Comparison of ENCODE assay signal across 18 cellular contexts in genomic region chr11:113240790-113241189, GRCh38.
A peak's percentile ranks its signal among the peaks of the same experiment; 100 is the strongest.
DNase-seq lines count a peak whose midpoint lies in the region; ATAC-seq and TF ChIP-seq lines count a peak whose summit lies in the region.
"Had no signal": no experiment of that assay in that cellular context is flagged by ENCODE, and none has a peak within 500 bp of the region (broad histone marks: within the 10 kb centered on the region; RNA-seq: fewer than 3 reads in every experiment).

No MANE protein-coding gene starts in this region.

- no peaks in the 10 kb centered on the region for H3K36me3 ChIP-seq in muscle layer of colon (ENCODE audit: insufficient read depth, low read length)

- H3K27me3 ChIP-seq in dorsolateral prefrontal cortex (no peaks in the 10 kb centered on the region), muscle layer of colon (ENCODE audit: control insufficient read depth in 1 of 2, insufficient read depth in 2 of 2, low read length in 2 of 2) (no peaks in the 10 kb centered on the region)
- H3K27me3 ChIP-seq: SJCRH30 had no signal

- no peak overlapping the region for H3K4me3 ChIP-seq in dorsolateral prefrontal cortex
- H3K4me3 ChIP-seq in muscle layer of colon (ENCODE audit: low read depth in 1 of 2, low read length in 2 of 2), result no peak overlapping the region
- H3K4me3 ChIP-seq: K562, PC-9, SJCRH30 had no signal

- H3K27ac ChIP-seq in dorsolateral prefrontal cortex (peak overlapping the region in 56 of 59 donors; percentile 4 to 97 (median 87)), muscle layer of colon (ENCODE audit: low read depth, low read length) (peak overlapping the region; percentile 4)
- H3K27ac ChIP-seq: PC-9 had no signal

- no peak for ATAC-seq in GM21576 (IDR thresholded peaks at IDR 0.05; ENCODE audit: unreplicated experiment)
- ATAC-seq: CD8-positive, alpha-beta T cell; K562 had no signal

- H3K4me1 ChIP-seq in muscle layer of colon (ENCODE audit: insufficient read depth, low read length), result peaks cover 25% of the 10 kb centered on the region

- H3K9ac ChIP-seq in muscle layer of colon (ENCODE audit: low read length), result no peak overlapping the region

- intact Hi-C loops in dorsolateral prefrontal cortex (cut with DNase I), result no loop called here

- TF ChIP-seq CTCF in dorsolateral prefrontal cortex (IDR thresholded peaks at IDR 0.05 in 54 of 56, conservative IDR thresholded peaks at IDR 0.05 in 2 of 56; ENCODE audit: low read depth in 1 of 56, partially characterized antibody in 56 of 56), result no peak

- no peaks in the 10 kb centered on the region for H3K9me3 ChIP-seq in muscle layer of colon (ENCODE audit: low read length)
- H3K9me3 ChIP-seq: SJCRH30 had no signal

- DNase-seq in NCI-H510A treated with DMSO at 0.1 percent for 48 hours (lab: John Stamatoyannopoulos, UW) (peak; percentile 73), NCI-H510A (lab: John Stamatoyannopoulos, UW) (no peak), dorsolateral prefrontal cortex (no peak), C1 segment of cervical spinal cord (lab: John Stamatoyannopoulos, UW) (no peak), NCI-H82 treated with DMSO at 0.1 percent for 48 hours (lab: John Stamatoyannopoulos, UW; ENCODE audit: unreplicated experiment) (no peak)
- no peak for DNase-seq in activated naive CD4-positive, alpha-beta T cell treated with anti-CD3 and anti-CD28 coated beads, Interleukin-2, amount 50 U/mL, for 16 hours
- DNase-seq: 8988T; CD8-positive, alpha-beta T cell; GF-D8; NCI-H1048; NCI-H1436 treated with DMSO at 0.1 percent for 48 hours; NCI-H2107; NCI-H226; PC-9; SJCRH30 had no signal
